In genomic region chr6:115717062-115717461, GRCh38 we compare ENCODE assay signal across 1 cellular context.
TF ChIP-seq lines count a peak whose summit lies in the region.

No MANE protein-coding gene starts in this region.

TF ChIP-seq in GM12878, 131 proteins besides CTCF, POLR2A, EP300 and RAD21 (continued from another document and continues in another):
- no peak for TF ChIP-seq ZBTB4 (CRISPR knock-in tag; IDR thresholded peaks at IDR 0.05)
- TF ChIP-seq HSF1 (IDR thresholded peaks at IDR 0.05; ENCODE audit: low read depth, low read length): no peak
- no peak for TF ChIP-seq ZBTB40 (IDR thresholded peaks at IDR 0.05; ENCODE audit: borderline replicate concordance)
- TF ChIP-seq PAX8 (IDR thresholded peaks at IDR 0.05): no peak
- TF ChIP-seq SMAD5 (IDR thresholded peaks at IDR 0.05; ENCODE audit: low read depth): no peak
- TF ChIP-seq NR2C2 (IDR thresholded peaks at IDR 0.05; ENCODE audit: borderline replicate concordance, control insufficient read depth, insufficient read length, low read depth): no peak
- TF ChIP-seq TCF3 (IDR thresholded peaks at IDR 0.05; ENCODE audit: borderline replicate concordance, insufficient read depth, low read depth, low read length): no peak
- TF ChIP-seq BMI1 (IDR thresholded peaks at IDR 0.05; ENCODE audit: borderline replicate concordance): 0 out of 2 replicates have a peak, but pooled peaks have one; percentile 30
- TF ChIP-seq MXI1 (IDR thresholded peaks at IDR 0.05; ENCODE audit: low read depth, low read length): no peak
- no peak for TF ChIP-seq CBFB (IDR thresholded peaks at IDR 0.05; ENCODE audit: low read depth)
- no peak for TF ChIP-seq MAX (IDR thresholded peaks at IDR 0.05; ENCODE audit: low read depth, low read length)
- no peak for TF ChIP-seq EZH2 (IDR thresholded peaks at IDR 0.05; ENCODE audit: borderline replicate concordance, control insufficient read depth, low read depth, low read length)
- TF ChIP-seq SRF (IDR thresholded peaks at IDR 0.05; ENCODE audit: low read depth in 2 of 2, low read length in 2 of 2): no peak
- no peak for TF ChIP-seq PRDM15 (CRISPR knock-in tag; IDR thresholded peaks at IDR 0.05)
- no peak for TF ChIP-seq RAD51 (IDR thresholded peaks at IDR 0.05)
- no peak; the same call in 1 of the 2 replicates for TF ChIP-seq CHD2 (IDR thresholded peaks at IDR 0.05; ENCODE audit: borderline replicate concordance, low read depth, low read length)
- TF ChIP-seq FOS (IDR thresholded peaks at IDR 0.05; ENCODE audit: borderline replicate concordance, extremely low read depth, insufficient read length): no peak
- no peak for TF ChIP-seq PKNOX1 (IDR thresholded peaks at IDR 0.05)
- TF ChIP-seq JUNB (IDR thresholded peaks at IDR 0.05): peak; percentile 82
- no peak for TF ChIP-seq ZNF274 (IDR thresholded peaks at IDR 0.05; ENCODE audit: insufficient read depth, insufficient read length)
- TF ChIP-seq CREB1 (IDR thresholded peaks at IDR 0.05; ENCODE audit: low read depth): no peak
- TF ChIP-seq LARP7 (IDR thresholded peaks at IDR 0.05): no peak
- no peak for TF ChIP-seq HCFC1 (IDR thresholded peaks at IDR 0.05; ENCODE audit: low read length)
- TF ChIP-seq SREBF1 (IDR thresholded peaks at IDR 0.05; ENCODE audit: low read length): no peak
- no peak for TF ChIP-seq RELA (IDR thresholded peaks at IDR 0.05; ENCODE audit: borderline replicate concordance, partially characterized antibody)
- peak; percentile 86 for TF ChIP-seq DPF2 (IDR thresholded peaks at IDR 0.05)
- TF ChIP-seq YBX1 (IDR thresholded peaks at IDR 0.05): no peak
- TF ChIP-seq IRF3 (IDR thresholded peaks at IDR 0.05): no peak
- TF ChIP-seq MTA2 (IDR thresholded peaks at IDR 0.05; ENCODE audit: low read depth): peak; percentile 80
- no peak for TF ChIP-seq ZNF207 (IDR thresholded peaks at IDR 0.05; ENCODE audit: borderline replicate concordance)
- no peak for TF ChIP-seq HDGF (IDR thresholded peaks at IDR 0.05)
- no peak for TF ChIP-seq NFXL1 (IDR thresholded peaks at IDR 0.05; ENCODE audit: borderline replicate concordance)
- no peak for TF ChIP-seq CHD4 (IDR thresholded peaks at IDR 0.05)
- TF ChIP-seq MEF2A (IDR thresholded peaks at IDR 0.05; ENCODE audit: insufficient read depth, low read depth, low read length): peak; percentile 67
- no peak for TF ChIP-seq EED (IDR thresholded peaks at IDR 0.05; ENCODE audit: low read depth)
- TF ChIP-seq SIN3A (IDR thresholded peaks at IDR 0.05; ENCODE audit: low read depth, low read length): no peak
- TF ChIP-seq BHLHE40 (IDR thresholded peaks at IDR 0.05; ENCODE audit: borderline replicate concordance in 1 of 2, low read depth in 2 of 2, low read length in 1 of 2): no peak
- no peak for TF ChIP-seq BCL3 (IDR thresholded peaks at IDR 0.05; ENCODE audit: borderline replicate concordance, insufficient read depth, low read depth, low read length, poor library complexity, severe bottlenecking)
- no peak for TF ChIP-seq STAT3 (IDR thresholded peaks at IDR 0.05; ENCODE audit: low read depth, low read length)
- no peak for TF ChIP-seq POLR2AphosphoS2 (IDR thresholded peaks at IDR 0.05; ENCODE audit: low read depth, low read length)
- peak; percentile 47; the same call in 1 of the 2 replicates for TF ChIP-seq NFIC (IDR thresholded peaks at IDR 0.05; ENCODE audit: low read depth, low read length)
- no peak for TF ChIP-seq ZZZ3 (IDR thresholded peaks at IDR 0.05; ENCODE audit: control insufficient read depth, insufficient read length, low read depth)
- TF ChIP-seq ZBED1 (IDR thresholded peaks at IDR 0.05; ENCODE audit: borderline replicate concordance): no peak
- no peak for TF ChIP-seq NKRF (conservative IDR thresholded peaks at IDR 0.05)
- no peak for TF ChIP-seq MTA3 (IDR thresholded peaks at IDR 0.05; ENCODE audit: borderline replicate concordance, low read length)
- TF ChIP-seq HDAC2 (IDR thresholded peaks at IDR 0.05): no peak
- no peak for TF ChIP-seq GABPA (IDR thresholded peaks at IDR 0.05; ENCODE audit: low read depth)
- no peak for TF ChIP-seq CHD1 (IDR thresholded peaks at IDR 0.05; ENCODE audit: low read depth, low read length)
- TF ChIP-seq NFYA (IDR thresholded peaks at IDR 0.05; ENCODE audit: borderline replicate concordance, low read depth, low read length): no peak
- TF ChIP-seq NR2F1 (conservative IDR thresholded peaks at IDR 0.05): peak; percentile 94
- TF ChIP-seq MEF2B (IDR thresholded peaks at IDR 0.05; ENCODE audit: partially characterized antibody, poor library complexity, severe bottlenecking): peak; percentile 12
- TF ChIP-seq CEBPB (IDR thresholded peaks at IDR 0.05; ENCODE audit: borderline replicate concordance in 1 of 2, low read depth in 2 of 2, low read length in 2 of 2): no peak
